Comparison of ENCODE assay signal across 13 cellular contexts in genomic region chr13:110320645-110321044, GRCh38. TPM values are rescaled to one million over a fixed set of nuclear protein-coding genes. Genes with fewer than 3 reads are reported as not detected.
DNase-seq lines count a peak whose midpoint lies in the region; ATAC-seq, FAIRE-seq and TF ChIP-seq lines count a peak whose summit lies in the region.
"Had no signal": no experiment of that assay in that cellular context is flagged by ENCODE, and none has a peak within 500 bp of the region (broad histone marks: within the 10 kb centered on the region; RNA-seq: fewer than 3 reads in every experiment).

No MANE protein-coding gene starts in this region.

- BruUV-seq in A673 (replicated peaks; lab: Mats Ljungman, UMichigan), result no TSS peak

- TF ChIP-seq CTCF in A673 (conservative IDR thresholded peaks at IDR 0.05; ENCODE audit: low read depth, low read length) (no peak), esophagus squamous epithelium (IDR thresholded peaks at IDR 0.05) (no peak), prostate gland (IDR thresholded peaks at IDR 0.05) (no peak)

- no peak overlapping the region for H3K4me3 ChIP-seq in A673 (ENCODE audit: low read depth, low read length, poor library complexity, severe bottlenecking)
- no peak overlapping the region for H3K4me3 ChIP-seq in esophagus squamous epithelium
- no peak overlapping the region for H3K4me3 ChIP-seq in prostate gland
- no peak overlapping the region for H3K4me3 ChIP-seq in mesendoderm (ENCODE audit: low read length)
- H3K4me3 ChIP-seq: ovary had no signal

- H3K36me3 ChIP-seq in A673 (ENCODE audit: insufficient read depth, low read length, poor library complexity, severe bottlenecking), result peaks cover 13% of the 10 kb centered on the region
- H3K36me3 ChIP-seq in esophagus squamous epithelium, result no peaks in the 10 kb centered on the region
- H3K36me3 ChIP-seq in prostate gland, result no peaks in the 10 kb centered on the region
- H3K36me3 ChIP-seq in mesendoderm (ENCODE audit: control insufficient read depth, insufficient read depth, low read length), result peaks cover 1% of the 10 kb centered on the region
- H3K36me3 ChIP-seq: ovary had no signal

- 28 to 32% methylated on average over 2 of the region's 2 CpGs for WGBS in esophagus squamous epithelium, 2 donors
- WGBS in prostate gland, result 16% methylated on average over 2 of the region's 2 CpGs
- WGBS in mesendoderm (ENCODE audit: extremely low coverage, insufficient coverage, low lambda C conversion rate), result no CpG with 5 or more reads among the region's 2 CpGs

- H3K4me2 ChIP-seq in mesendoderm (ENCODE audit: low read length), result no peak overlapping the region

- peak overlapping the region; percentile 85 for H3K27ac ChIP-seq in A673 (ENCODE audit: low read depth, low read length, poor library complexity, severe bottlenecking)
- peak overlapping the region in 3 of 4 donors; percentile 55 to 90 (median 78) for H3K27ac ChIP-seq in esophagus squamous epithelium
- peak overlapping the region; percentile 28 to 62 for H3K27ac ChIP-seq in prostate gland
- H3K27ac ChIP-seq in mesendoderm (ENCODE audit: low read depth, low read length), result no peak overlapping the region
- H3K27ac ChIP-seq: ovary had no signal

- intact Hi-C loops in A673 (cut with micrococcal nuclease; ENCODE audit: unreplicated experiment) (loop anchor here (5.0 to 10.0 kb wide), 2 partner anchors 97 to 394 kb away; partner anchors contain the start of gene ING1), esophagus squamous epithelium (cut with DNase I) (no loop called here), prostate gland (cut with DNase I) (no loop called here)

- no peak overlapping the region for H2BK120ac ChIP-seq in mesendoderm (ENCODE audit: low read depth, low read length)

- H3K18ac ChIP-seq in mesendoderm (ENCODE audit: low read length), result no peak overlapping the region

- H2BK5ac ChIP-seq in mesendoderm (ENCODE audit: low read length), result no peak overlapping the region

- no peak overlapping the region for H3K56ac ChIP-seq in mesendoderm (ENCODE audit: low read length)

- CTCF ChIA-PET in A673 (lab: Charles Lee), result no interaction called here

- no peak overlapping the region for H4K8ac ChIP-seq in mesendoderm (ENCODE audit: low read depth, low read length)

- H3K23ac ChIP-seq in mesendoderm (ENCODE audit: low read length), result no peak overlapping the region

- no peaks in the 10 kb centered on the region for H3K79me2 ChIP-seq in mesendoderm (ENCODE audit: control insufficient read depth, insufficient read depth, low read length)

- FAIRE-seq in RCC 7860 (lab: Jason Lieb, UNC), result peak; percentile 4
- FAIRE-seq: HTR-8/SVneo had no signal

- peaks cover 79% of the 10 kb centered on the region for H3K4me1 ChIP-seq in A673 (ENCODE audit: insufficient read depth, low read length, poor library complexity, severe bottlenecking)
- H3K4me1 ChIP-seq in esophagus squamous epithelium, result peaks cover 0 to 73% (median 18%) of the 10 kb centered on the region in 3 donors
- H3K4me1 ChIP-seq in prostate gland (replicated peaks), result no peaks in the 10 kb centered on the region
- peaks cover 11% of the 10 kb centered on the region for H3K4me1 ChIP-seq in mesendoderm (ENCODE audit: control insufficient read depth, low read depth, low read length)

- TF ChIP-seq POLR2A in esophagus squamous epithelium (IDR thresholded peaks at IDR 0.05), result no peak
- TF ChIP-seq POLR2A in prostate gland (IDR thresholded peaks at IDR 0.05), result no peak

- no peak for DNase-seq in A673 (ENCODE audit: low spot score)
- DNase-seq in RCC 7860 (ENCODE audit: low spot score), result no peak
- no peak for DNase-seq in esophagus squamous epithelium (lab: John Stamatoyannopoulos, UW)
- DNase-seq in prostate gland (ENCODE audit: low spot score), result no peak
- DNase-seq in iPS-NIHi11 (ENCODE audit: low spot score), result no peak
- DNase-seq in nucleus accumbens (lab: John Stamatoyannopoulos, UW), result no peak
- DNase-seq in mesendoderm, result no peak
- DNase-seq: NCI-H187 treated with DMSO at 0.1 percent for 48 hours, NCI-H510A treated with DMSO at 0.1 percent for 48 hours, ovary, substantia nigra had no signal

- H3K4ac ChIP-seq in mesendoderm (ENCODE audit: low read depth, low read length), result no peak overlapping the region

- no peak for ATAC-seq in HG02981 (IDR thresholded peaks at IDR 0.05; ENCODE audit: unreplicated experiment)

- H3K27me3 ChIP-seq in A673 (replicated peaks; ENCODE audit: insufficient read depth, low read depth, low read length, poor library complexity) (no peaks in the 10 kb centered on the region), esophagus squamous epithelium (no peaks in the 10 kb centered on the region), prostate gland (replicated peaks; ENCODE audit: insufficient read depth) (no peaks in the 10 kb centered on the region), mesendoderm (ENCODE audit: insufficient read depth, low read length, poor library complexity) (no peaks in the 10 kb centered on the region)
- H3K27me3 ChIP-seq: ovary had no signal

- peaks cover 18% of the 10 kb centered on the region for H3K79me1 ChIP-seq in mesendoderm (ENCODE audit: low read length)

- H2AK5ac ChIP-seq in mesendoderm (ENCODE audit: low read length), result no peak overlapping the region

- H2BK15ac ChIP-seq in mesendoderm (replicated peaks; ENCODE audit: low read depth), result no peak overlapping the region

- no peak overlapping the region for H3K9ac ChIP-seq in mesendoderm (ENCODE audit: low read length)

- H3K9me3 ChIP-seq in A673 (ENCODE audit: low read depth, low read length, poor library complexity, severe bottlenecking), result no peaks in the 10 kb centered on the region
- no peaks in the 10 kb centered on the region for H3K9me3 ChIP-seq in esophagus squamous epithelium
- no peaks in the 10 kb centered on the region for H3K9me3 ChIP-seq in prostate gland
- H3K9me3 ChIP-seq: ovary had no signal

- H4K5ac ChIP-seq in mesendoderm (ENCODE audit: low read length), result no peak overlapping the region

- POLR2A ChIA-PET in A673 (lab: Charles Lee; ENCODE audit: low non-redundant PET), result no interaction called here

RNA-seq across cellular contexts. Expression of gene COL4A2, which starts 13.6 kb away (rescaled TPM):
- 184 and 193 TPM in 2 replicates for total RNA-seq in A673 (2021)
- total RNA-seq in esophagus squamous epithelium, result 100 to 1,000 TPM in 1 of 4 donors, 10 to 100 TPM in 3; 11.9 to 102 (median 43.5) TPM
- total RNA-seq in prostate gland, result 100 to 1,000 TPM in 1 of 2 donors, 10 to 100 TPM in 1; 82.8 to 193 TPM
- 32.1 TPM for polyA plus RNA-seq in mesendoderm (2013, experiment 1 of 2)
- 31.1 TPM for polyA plus RNA-seq in mesendoderm (2013, experiment 2 of 2)

RNA-seq across cellular contexts. Expression of gene COL4A1, which starts 13.7 kb away (rescaled TPM):
- 83.9 and 86.0 TPM in 2 replicates for total RNA-seq in A673 (2021)
- 10 to 100 TPM in 3 of 4 donors, 1 to 10 TPM in 1; 8.9 to 97.1 (median 40.2) TPM for total RNA-seq in esophagus squamous epithelium
- total RNA-seq in prostate gland, result 100 to 1,000 TPM in 1 of 2 donors, 10 to 100 TPM in 1; 37.3 to 132 TPM
- polyA plus RNA-seq in mesendoderm (2013, experiment 1 of 2), result 28.0 TPM
- 29.2 TPM for polyA plus RNA-seq in mesendoderm (2013, experiment 2 of 2)
